Comparison of ENCODE assay signal across 8 cellular contexts in the genomic region with DNA sequence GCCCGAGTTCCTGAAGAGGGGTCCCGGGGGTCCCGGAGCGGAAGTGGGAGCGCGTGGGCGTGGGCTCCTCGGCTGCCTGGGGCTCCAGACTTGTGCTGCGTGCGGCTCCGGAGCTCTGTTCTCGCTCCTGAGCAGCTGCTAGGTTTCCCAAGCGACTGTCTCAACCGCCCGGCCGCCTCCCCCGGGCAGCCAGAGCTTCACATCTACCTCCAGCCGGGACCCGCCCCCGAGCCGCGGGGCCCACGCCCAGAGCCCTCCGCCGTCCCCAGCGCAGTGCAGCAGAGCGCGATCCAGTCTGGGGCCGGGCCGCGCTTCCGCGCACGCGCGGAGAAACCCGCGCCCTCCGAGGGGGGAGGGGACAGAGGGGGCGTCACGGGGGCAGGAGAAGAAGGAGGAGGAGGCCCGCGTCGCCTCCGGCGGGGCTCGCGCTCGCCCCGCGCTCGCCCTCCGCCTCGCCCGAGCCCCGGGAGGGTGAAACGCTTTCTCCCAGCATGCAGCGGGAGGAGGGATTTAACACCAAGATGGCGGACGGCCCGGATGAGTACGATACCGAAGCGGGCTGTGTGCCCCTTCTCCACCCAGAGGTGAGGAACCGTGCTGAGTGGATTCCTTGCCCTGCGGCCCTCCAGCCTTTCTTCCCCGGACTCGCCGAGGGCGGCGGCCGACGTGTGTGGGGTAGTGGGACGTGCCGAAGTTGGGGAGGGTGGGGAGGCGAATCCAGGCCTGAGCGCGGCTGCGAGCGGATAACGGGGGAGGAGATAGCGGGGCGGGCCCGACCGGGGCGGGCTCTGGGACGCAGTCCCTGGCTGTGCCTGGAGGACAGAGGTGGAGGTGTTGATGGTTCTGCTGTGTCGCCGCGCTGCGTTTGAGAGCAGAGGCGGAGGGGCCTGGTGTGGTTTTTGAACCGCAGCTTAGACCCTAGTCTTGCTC. TPM values are rescaled to one million over a fixed set of nuclear protein-coding genes. Genes with fewer than 3 reads are reported as not detected.
A peak's percentile ranks its signal among the peaks of the same experiment; 100 is the strongest.
DNase-seq lines count a peak whose midpoint lies in the region; ATAC-seq and TF ChIP-seq lines count a peak whose summit lies in the region.

A gene with protein sequence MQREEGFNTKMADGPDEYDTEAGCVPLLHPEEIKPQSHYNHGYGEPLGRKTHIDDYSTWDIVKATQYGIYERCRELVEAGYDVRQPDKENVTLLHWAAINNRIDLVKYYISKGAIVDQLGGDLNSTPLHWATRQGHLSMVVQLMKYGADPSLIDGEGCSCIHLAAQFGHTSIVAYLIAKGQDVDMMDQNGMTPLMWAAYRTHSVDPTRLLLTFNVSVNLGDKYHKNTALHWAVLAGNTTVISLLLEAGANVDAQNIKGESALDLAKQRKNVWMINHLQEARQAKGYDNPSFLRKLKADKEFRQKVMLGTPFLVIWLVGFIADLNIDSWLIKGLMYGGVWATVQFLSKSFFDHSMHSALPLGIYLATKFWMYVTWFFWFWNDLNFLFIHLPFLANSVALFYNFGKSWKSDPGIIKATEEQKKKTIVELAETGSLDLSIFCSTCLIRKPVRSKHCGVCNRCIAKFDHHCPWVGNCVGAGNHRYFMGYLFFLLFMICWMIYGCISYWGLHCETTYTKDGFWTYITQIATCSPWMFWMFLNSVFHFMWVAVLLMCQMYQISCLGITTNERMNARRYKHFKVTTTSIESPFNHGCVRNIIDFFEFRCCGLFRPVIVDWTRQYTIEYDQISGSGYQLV (plus strand): TSS at position 370 of the 930 bp plus-strand sequence. CDS start 122 bp downstream, at position 492.

- H3K27ac Mint-ChIP-seq in activated naive CD4-positive, alpha-beta T cell treated with anti-CD3 and anti-CD28 coated beads, Interleukin-2, amount 50 U/mL, for 72 hours = peak within 1 kb of the TSS; percentile 95 to 97

- ATAC-seq in HG02642 (IDR thresholded peaks at IDR 0.05; ENCODE audit: poor library complexity, unreplicated experiment) = peak; percentile 94
- peak; percentile 88 to 89 for ATAC-seq in activated naive CD4-positive, alpha-beta T cell treated with anti-CD3 and anti-CD28 coated beads, Interleukin-2, amount 50 U/mL, for 72 hours
- peak; percentile 95 for ATAC-seq in omental fat pad (ENCODE audit: low FRiP score)

- peak; percentile 87 for DNase-seq in GM10266 (ENCODE audit: extremely low spot score)
- peak; percentile 93 for DNase-seq in NCI-H1105 (lab: John Stamatoyannopoulos, UW)
- DNase-seq in SKM-1 (lab: John Stamatoyannopoulos, UW; ENCODE audit: unreplicated experiment) = peak; percentile 43
- peak; percentile 87 to 92 for DNase-seq in activated naive CD4-positive, alpha-beta T cell treated with anti-CD3 and anti-CD28 coated beads, Interleukin-2, amount 50 U/mL, for 72 hours (ENCODE audit: low spot score in 2 of 2)
- peak; percentile 97 for DNase-seq in glomerular visceral epithelial cell (ENCODE audit: extremely low spot score)
- DNase-seq in omental fat pad (ENCODE audit: low spot score) = peak; percentile 68

- TF ChIP-seq CTCF in GM10266 (IDR thresholded peaks at IDR 0.05; ENCODE audit: control insufficient read depth, insufficient read depth, low read depth, missing control alignments) = no peak
- no peak for TF ChIP-seq CTCF in omental fat pad (IDR thresholded peaks at IDR 0.05)

- H3K27ac ChIP-seq in temporal lobe (ENCODE audit: low read depth, low read length) = peak within 1 kb of the TSS; percentile 92

- H3K9me3 Mint-ChIP-seq in activated naive CD4-positive, alpha-beta T cell treated with anti-CD3 and anti-CD28 coated beads, Interleukin-2, amount 50 U/mL, for 72 hours = no peaks in the 10 kb centered on the region

- peaks cover 14% of the 10 kb centered on the region in 2 donors for H3K36me3 Mint-ChIP-seq in activated naive CD4-positive, alpha-beta T cell treated with anti-CD3 and anti-CD28 coated beads, Interleukin-2, amount 50 U/mL, for 72 hours

RNA-seq across cellular contexts. Expression of the gene that starts here (rescaled TPM):
- 10 to 100 TPM; 33.8 to 42.4 TPM for total RNA-seq in activated naive CD4-positive, alpha-beta T cell treated with anti-CD3 and anti-CD28 coated beads, Interleukin-2, amount 50 U/mL, for 72 hours
- total RNA-seq in omental fat pad (10 to 100 TPM; 27.7 to 69.0 (median 34.7) TPM), temporal lobe (187 TPM)

Comparison
In these comparisons a context has a peak if more than half of its experiments do, and no peak if none do; other contexts are left out.
1. Peak in every context shown above with its lines: DNase-seq, ATAC-seq and H3K27ac ChIP-seq.
2. DNase-seq: peak in every context shown above with its lines; median percentile 97 in glomerular visceral epithelial cell; 93 in NCI-H1105; 90 in activated naive CD4-positive, alpha-beta T cell treated with anti-CD3 and anti-CD28 coated beads, Interleukin-2, amount 50 U/mL, for 72 hours; 87 in GM10266; 68 in omental fat pad; 43 in SKM-1.